1 cellular context compared by ENCODE assay signal in the genomic region with DNA sequence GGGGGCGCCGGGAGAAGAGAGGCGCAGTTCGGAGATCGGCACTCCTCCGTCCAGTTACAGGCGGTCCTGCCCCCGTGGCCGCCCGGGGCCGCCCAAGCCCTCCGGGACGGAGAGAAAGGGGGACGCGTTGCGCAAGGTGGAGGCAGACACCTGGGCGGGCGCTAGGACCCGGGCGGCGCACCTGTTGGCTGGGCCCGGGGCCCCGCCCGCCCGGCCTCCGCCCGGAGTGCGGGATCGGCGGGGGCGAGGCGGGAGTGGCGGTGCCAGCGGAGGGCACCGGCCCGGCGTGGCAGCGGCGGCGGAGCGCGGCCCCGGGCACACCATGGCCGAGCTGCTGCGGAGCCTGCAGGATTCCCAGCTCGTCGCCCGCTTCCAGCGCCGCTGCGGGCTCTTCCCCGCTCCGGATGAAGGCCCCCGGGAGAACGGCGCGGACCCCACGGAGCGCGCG.
TF ChIP-seq lines count a peak whose summit lies in the region.

A gene with protein sequence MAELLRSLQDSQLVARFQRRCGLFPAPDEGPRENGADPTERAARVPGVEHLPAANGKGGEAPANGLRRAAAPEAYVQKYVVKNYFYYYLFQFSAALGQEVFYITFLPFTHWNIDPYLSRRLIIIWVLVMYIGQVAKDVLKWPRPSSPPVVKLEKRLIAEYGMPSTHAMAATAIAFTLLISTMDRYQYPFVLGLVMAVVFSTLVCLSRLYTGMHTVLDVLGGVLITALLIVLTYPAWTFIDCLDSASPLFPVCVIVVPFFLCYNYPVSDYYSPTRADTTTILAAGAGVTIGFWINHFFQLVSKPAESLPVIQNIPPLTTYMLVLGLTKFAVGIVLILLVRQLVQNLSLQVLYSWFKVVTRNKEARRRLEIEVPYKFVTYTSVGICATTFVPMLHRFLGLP (plus strand): TSS at position 263 of the 448 bp plus-strand sequence. CDS start 60 bp downstream, at position 323.

TF ChIP-seq in HepG2, 621 proteins besides CTCF, POLR2A, EP300 and RAD21 (continued from another document):
- TF ChIP-seq BHLHE40 (IDR thresholded peaks at IDR 0.05; ENCODE audit: low read length) (no peak), ZFP37 (CRISPR knock-in tag; IDR thresholded peaks at IDR 0.05; ENCODE audit: borderline replicate concordance) (no peak), CEBPB (IDR thresholded peaks at IDR 0.05; ENCODE audit: borderline replicate concordance, low read depth, low read length) (peak; percentile 46; the same call in 1 of the 2 replicates)
- TF ChIP-seq, protein P1, sequence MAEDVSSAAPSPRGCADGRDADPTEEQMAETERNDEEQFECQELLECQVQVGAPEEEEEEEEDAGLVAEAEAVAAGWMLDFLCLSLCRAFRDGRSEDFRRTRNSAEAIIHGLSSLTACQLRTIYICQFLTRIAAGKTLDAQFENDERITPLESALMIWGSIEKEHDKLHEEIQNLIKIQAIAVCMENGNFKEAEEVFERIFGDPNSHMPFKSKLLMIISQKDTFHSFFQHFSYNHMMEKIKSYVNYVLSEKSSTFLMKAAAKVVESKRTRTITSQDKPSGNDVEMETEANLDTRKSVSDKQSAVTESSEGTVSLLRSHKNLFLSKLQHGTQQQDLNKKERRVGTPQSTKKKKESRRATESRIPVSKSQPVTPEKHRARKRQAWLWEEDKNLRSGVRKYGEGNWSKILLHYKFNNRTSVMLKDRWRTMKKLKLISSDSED (CRISPR knock-in tag; IDR thresholded peaks at IDR 0.05) = no peak
